In genomic region chrY:8659721-8660120, GRCh38 we compare ENCODE assay signal across 16 cellular contexts.
DNase-seq lines count a peak whose midpoint lies in the region; ATAC-seq and TF ChIP-seq lines count a peak whose summit lies in the region.
"Had no signal": no experiment of that assay in that cellular context is flagged by ENCODE, and none has a peak within 500 bp of the region (broad histone marks: within the 10 kb centered on the region; RNA-seq: fewer than 3 reads in every experiment).

No MANE protein-coding gene starts in this region.

- no peaks in the 10 kb centered on the region for H3K4me1 ChIP-seq in upper lobe of right lung
- H3K4me1 ChIP-seq: A549; BLaER1 treated with 17β-estradiol and CSF1 and Interleukin-3, amounts not matched to agents 10 nM and 100 nM; Caco-2 had no signal

- no peaks in the 10 kb centered on the region for H3K9me3 ChIP-seq in upper lobe of right lung
- H3K9me3 ChIP-seq: A549; BLaER1 treated with 17β-estradiol and CSF1 and Interleukin-3, amounts not matched to agents 10 nM and 100 nM; Caco-2 had no signal

- in situ Hi-C loops in G401 (cut with HindIII; ENCODE audit: low sequenced_read_pairs) = no loop called here

- ATAC-seq in upper lobe of right lung = no peak
- ATAC-seq: A549; CD8-positive, alpha-beta T cell had no signal

- H3K36me3 ChIP-seq in upper lobe of right lung = no peaks in the 10 kb centered on the region
- H3K36me3 ChIP-seq: BLaER1 treated with 17β-estradiol and CSF1 and Interleukin-3, amounts not matched to agents 10 nM and 100 nM had no signal

- intact Hi-C loops in upper lobe of right lung (cut with DNase I) = no loop called here

- DNase-seq in DMS79 (lab: John Stamatoyannopoulos, UW) (peak; percentile 2), DMS79 treated with DMSO at 0.1 percent for 48 hours (lab: John Stamatoyannopoulos, UW) (no peak), G401 (ENCODE audit: low spot score) (peak; percentile 28), cerebellar cortex (ENCODE audit: low spot score) (peak; percentile 27), upper lobe of right lung (no peak), GM03348 (ENCODE audit: low spot score) (no peak)
- DNase-seq: AML-193; Caco-2; Calu3; CD4-positive, alpha-beta T cell; CD8-positive, alpha-beta T cell; GDM1 had no signal

- no peak overlapping the region for H3K4me3 ChIP-seq in upper lobe of right lung
- H3K4me3 ChIP-seq: A549; BLaER1 treated with 17β-estradiol and CSF1 and Interleukin-3, amounts not matched to agents 10 nM and 100 nM had no signal

- no peaks in the 10 kb centered on the region for H3K27me3 ChIP-seq in upper lobe of right lung
- H3K27me3 ChIP-seq: BLaER1 treated with 17β-estradiol and CSF1 and Interleukin-3, amounts not matched to agents 10 nM and 100 nM had no signal

- no peak overlapping the region for H3K27ac ChIP-seq in upper lobe of right lung
- H3K27ac ChIP-seq: 22Rv1; A549; BLaER1 treated with 17β-estradiol and CSF1 and Interleukin-3, amounts not matched to agents 10 nM and 100 nM; C4-2B had no signal

- TF ChIP-seq CTCF in upper lobe of right lung (IDR thresholded peaks at IDR 0.05) = no peak

Comparison
In these comparisons a context has a peak if more than half of its experiments do, and no peak if none do; other contexts are left out.
1. DNase-seq: peak in DMS79 (single experiment), G401 (single experiment) and cerebellar cortex (single experiment); none in DMS79 treated with DMSO at 0.1 percent for 48 hours (single experiment), upper lobe of right lung (single experiment) and GM03348 (single experiment).